In the genomic region with DNA sequence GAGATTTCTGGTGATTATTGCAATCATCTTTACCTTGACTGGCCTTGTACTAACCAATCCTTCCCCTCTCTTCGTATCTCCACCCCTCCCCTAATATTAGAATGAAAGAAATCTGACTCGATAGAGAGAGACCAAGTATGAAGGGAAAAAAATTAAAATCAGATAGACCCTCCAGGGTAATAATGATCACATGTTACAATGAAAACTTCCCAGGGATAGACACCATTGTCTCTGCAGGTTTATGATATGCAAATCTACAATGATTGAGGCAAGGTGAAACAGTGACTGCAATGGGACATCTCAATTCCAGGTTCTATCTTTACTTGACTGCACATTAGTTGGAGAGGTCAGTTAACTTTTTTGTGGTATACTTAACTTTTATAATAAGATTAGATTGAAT, we compare ENCODE assay signal across 8 cellular contexts. TPM values are rescaled to one million over a fixed set of nuclear protein-coding genes. Genes with fewer than 3 reads are reported as not detected.
DNase-seq lines count a peak whose midpoint lies in the region; TF ChIP-seq lines count a peak whose summit lies in the region.

No MANE protein-coding gene starts in this region.

- H2BK5ac ChIP-seq in mesendoderm (ENCODE audit: low read length): peak overlapping the region; percentile 92

- peaks cover 15% of the 10 kb centered on the region for H3K79me1 ChIP-seq in mesendoderm (ENCODE audit: low read length)

- peak overlapping the region; percentile 99 for H3K56ac ChIP-seq in mesendoderm (ENCODE audit: low read length)

- H3K27me3 Mint-ChIP-seq in activated T-cell treated with anti-CD3 and anti-CD28 coated beads, Interleukin-2, amount 50 U/mL, for 24 hours: no peaks in the 10 kb centered on the region

- H3K9me3 Mint-ChIP-seq in activated T-cell treated with anti-CD3 and anti-CD28 coated beads, Interleukin-2, amount 50 U/mL, for 24 hours: no peaks in the 10 kb centered on the region

- H3K36me3 ChIP-seq in adrenal gland (replicated peaks in 1 of 2) (peaks cover 0 to 26% of the 10 kb centered on the region in 2 donors), mesendoderm (ENCODE audit: control insufficient read depth, insufficient read depth, low read length) (peaks cover 12% of the 10 kb centered on the region), tibial artery (peaks cover 26 to 29% (median 26%) of the 10 kb centered on the region in 3 donors)

- no peak overlapping the region for H2BK120ac ChIP-seq in mesendoderm (ENCODE audit: low read depth, low read length)

- peak overlapping the region; percentile 56 for H3K4me2 ChIP-seq in mesendoderm (ENCODE audit: low read length)

- peak overlapping the region; percentile 97 for H3K18ac ChIP-seq in mesendoderm (ENCODE audit: low read length)

- H3K79me2 ChIP-seq in mesendoderm (ENCODE audit: control insufficient read depth, insufficient read depth, low read length): peaks cover 28% of the 10 kb centered on the region

- H3K4me1 ChIP-seq in adrenal gland (replicated peaks in 1 of 2) (peaks cover 19 to 39% of the 10 kb centered on the region in 2 donors), mesendoderm (ENCODE audit: control insufficient read depth, low read depth, low read length) (peaks cover 20% of the 10 kb centered on the region), tibial artery (peaks cover 0 to 25% (median 17%) of the 10 kb centered on the region in 4 donors)

- H2AK5ac ChIP-seq in mesendoderm (ENCODE audit: low read length): peak overlapping the region; percentile 79

- in situ Hi-C loops in KBM-7 (cut with MboI; ENCODE audit: low pct_unique_long_range_greater_than_20kb, low sequenced_read_pairs): loop anchor here (25.0 kb wide), 2 partner anchors 169 to 744 kb away; no protein-coding TSS in a partner anchor

- H4K5ac ChIP-seq in mesendoderm (ENCODE audit: low read length): no peak overlapping the region

- H3K27ac ChIP-seq in adrenal gland (peak overlapping the region in 4 of 5 donors; percentile 96 to 100 (median 100)), mesendoderm (ENCODE audit: low read depth, low read length) (peak overlapping the region; percentile 99), tibial artery (peak overlapping the region; percentile 96 to 98)

- intact Hi-C loops in adrenal gland (cut with DNase I) (loop anchor here in 1 of 2 donors (5.0 to 10.0 kb wide), 3 partner anchors 71 to 189 kb away; no protein-coding TSS in a partner anchor), tibial artery (cut with DNase I; ENCODE audit: low total_unique reads) (loop anchor here (5.0 kb wide), 2 partner anchors 194 to 284 kb away; a partner anchor contains a TSS)

- peak overlapping the region; percentile 97 for H3K4me3 Mint-ChIP-seq in activated T-cell treated with anti-CD3 and anti-CD28 coated beads, Interleukin-2, amount 50 U/mL, for 24 hours

- no peak for DNase-seq in activated T-cell treated with anti-CD3 and anti-CD28 coated beads, Interleukin-2, amount 50 U/mL, for 24 hours
- DNase-seq in activated T-cell treated with anti-CD3 and anti-CD28 coated beads, Interleukin-2, amount 50 U/mL, for 1 hour: no peak
- DNase-seq in adrenal gland (no peak), mesendoderm (no peak), tibial artery (no peak), KBM-7 (no peak), NCI-H128 (lab: John Stamatoyannopoulos, UW; ENCODE audit: unreplicated experiment) (no peak), DMS114 treated with DMSO at 0.1 percent for 48 hours (lab: John Stamatoyannopoulos, UW; ENCODE audit: unreplicated experiment) (no peak)

- H3K4me1 Mint-ChIP-seq in activated T-cell treated with anti-CD3 and anti-CD28 coated beads, Interleukin-2, amount 50 U/mL, for 24 hours (ENCODE audit: low read depth): peaks cover 43% of the 10 kb centered on the region

- H2BK15ac ChIP-seq in mesendoderm (replicated peaks; ENCODE audit: low read depth): no peak overlapping the region

- peak in 1 of 6 experiments; percentile 2 for TF ChIP-seq CTCF in adrenal gland (IDR thresholded peaks at IDR 0.05)
- TF ChIP-seq CTCF in tibial artery (IDR thresholded peaks at IDR 0.05): no peak

- no peak for TF ChIP-seq POLR2A in adrenal gland (IDR thresholded peaks at IDR 0.05)

- H3K27ac Mint-ChIP-seq in activated T-cell treated with anti-CD3 and anti-CD28 coated beads, Interleukin-2, amount 50 U/mL, for 24 hours: peak overlapping the region; percentile 99

- 22 to 34% (median 28%) methylated on average over 2 of the region's 2 CpGs for WGBS in adrenal gland, 4 donors
- WGBS in mesendoderm (ENCODE audit: extremely low coverage, insufficient coverage, low lambda C conversion rate): no CpG with 5 or more reads among the region's 2 CpGs

- no peaks in the 10 kb centered on the region for H3K27me3 ChIP-seq in adrenal gland
- H3K27me3 ChIP-seq in mesendoderm (ENCODE audit: insufficient read depth, low read length, poor library complexity): no peaks in the 10 kb centered on the region
- no peaks in the 10 kb centered on the region for H3K27me3 ChIP-seq in tibial artery

- H3K9me3 ChIP-seq in adrenal gland (replicated peaks in 1 of 3) (no peaks in the 10 kb centered on the region), tibial artery (no peaks in the 10 kb centered on the region)

- H3K9ac ChIP-seq in mesendoderm (ENCODE audit: low read length): peak overlapping the region; percentile 100

- no peak overlapping the region for H4K8ac ChIP-seq in mesendoderm (ENCODE audit: low read depth, low read length)

- no peak overlapping the region for H3K23ac ChIP-seq in mesendoderm (ENCODE audit: low read length)

- peaks cover 32% of the 10 kb centered on the region for H3K36me3 Mint-ChIP-seq in activated T-cell treated with anti-CD3 and anti-CD28 coated beads, Interleukin-2, amount 50 U/mL, for 24 hours (ENCODE audit: low read depth)

- H3K4me3 ChIP-seq in adrenal gland (peak overlapping the region in 1 of 4 donors; percentile 100), mesendoderm (ENCODE audit: low read length) (no peak overlapping the region), tibial artery (peak overlapping the region; percentile 70 to 90)

- H3K4ac ChIP-seq in mesendoderm (ENCODE audit: low read depth, low read length): peak overlapping the region; percentile 5

RNA-seq across cellular contexts. Expression of a gene that starts 1.5 kb away (rescaled TPM):
- 100 to 1,000 TPM; 183 to 677 (median 295) TPM for total RNA-seq in adrenal gland
- 100 to 1,000 TPM; 106 to 152 (median 138) TPM for polyA plus RNA-seq in adrenal gland
- polyA plus RNA-seq in mesendoderm (2013, experiment 1 of 2): 49.3 TPM
- polyA plus RNA-seq in mesendoderm (2013, experiment 2 of 2): 45.6 TPM
